Comparison of ENCODE assay signal across 23 cellular contexts in genomic region chr15:65196637-65197336, GRCh38. TPM values are rescaled to one million over a fixed set of nuclear protein-coding genes. Genes with fewer than 3 reads are reported as not detected.
"Had no signal": no experiment of that assay in that cellular context is flagged by ENCODE, and none has a peak within 500 bp of the region (broad histone marks: within the 10 kb centered on the region; RNA-seq: fewer than 3 reads in every experiment).

No MANE protein-coding gene starts in this region.

- H3K27me3 Mint-ChIP-seq: activated naive CD8-positive, alpha-beta T cell; effector memory CD8-positive, alpha-beta T cell; naive thymus-derived CD8-positive, alpha-beta T cell; T-cell had no signal

- H3K4me3 Mint-ChIP-seq: activated CD4-positive, alpha-beta T cell treated with anti-CD3 and anti-CD28 coated beads, Interleukin-2, amount 10 ng/mL, durations not matched to agents 24 days and 14 days; activated CD8-positive, alpha-beta T cell treated with anti-CD3 and anti-CD28 coated beads, Interleukin-2, amount 10 ng/mL, durations not matched to agents 7 days and 5 days; activated naive CD8-positive, alpha-beta T cell; effector memory CD8-positive, alpha-beta T cell; naive thymus-derived CD8-positive, alpha-beta T cell; stimulated activated naive B cell treated with anti-CD40 and anti-IgM and Interleukin-4, amounts not matched to agents 10 μg/mL and 1 μg/mL and 100 μg/mL, for 72 hours; T-cell had no signal

- H3K27ac Mint-ChIP-seq: activated CD4-positive, alpha-beta T cell treated with anti-CD3 and anti-CD28 coated beads, Interleukin-2, amount 10 ng/mL, durations not matched to agents 24 days and 14 days; activated CD8-positive, alpha-beta T cell treated with anti-CD3 and anti-CD28 coated beads, Interleukin-2, amount 10 ng/mL, durations not matched to agents 7 days and 5 days; activated naive CD8-positive, alpha-beta T cell; effector memory CD8-positive, alpha-beta T cell; naive thymus-derived CD8-positive, alpha-beta T cell; stimulated activated naive B cell treated with anti-CD40 and anti-IgM and Interleukin-4, amounts not matched to agents 10 μg/mL and 1 μg/mL and 100 μg/mL, for 72 hours; T-cell had no signal

- H3K4me1 Mint-ChIP-seq: activated CD4-positive, alpha-beta T cell treated with anti-CD3 and anti-CD28 coated beads, Interleukin-2, amount 10 ng/mL, durations not matched to agents 24 days and 14 days; naive thymus-derived CD8-positive, alpha-beta T cell; stimulated activated naive B cell treated with anti-CD40 and anti-IgM and Interleukin-4, amounts not matched to agents 10 μg/mL and 1 μg/mL and 100 μg/mL, for 72 hours; T-cell had no signal

- H3K36me3 Mint-ChIP-seq: activated naive CD8-positive, alpha-beta T cell; naive thymus-derived CD8-positive, alpha-beta T cell; T-cell had no signal

- FAIRE-seq: pancreas had no signal

- DNase-seq: activated CD4-positive, alpha-beta T cell treated with anti-CD3 and anti-CD28 coated beads, Interleukin-2, amount 10 ng/mL, durations not matched to agents 24 days and 14 days; activated CD4-positive, CD25-positive, alpha-beta regulatory T cell; activated CD8-positive, alpha-beta memory T cell treated with anti-CD3 and anti-CD28 coated beads, Interleukin-2, amount 50 U/mL, for 4 hours; activated CD8-positive, alpha-beta T cell treated with anti-CD3 and anti-CD28 coated beads, Interleukin-2, amount 10 ng/mL, durations not matched to agents 7 days and 5 days; activated gamma-delta T cell; activated T-cell treated with anti-CD3 and anti-CD28 coated beads, Interleukin-2, amount 50 U/mL, for 48 hours; amniotic stem cell; dermis blood vessel endothelial cell; effector memory CD8-positive, alpha-beta T cell; foreskin fibroblast; left colon; mesendoderm; naive thymus-derived CD8-positive, alpha-beta T cell; pancreas; sigmoid colon; spleen; stimulated activated CD4-positive, alpha-beta T cell treated with anti-CD3 and anti-CD28 coated beads, Interleukin-4, amount 100 ng/mL, for 4 hours; stimulated activated naive B cell treated with anti-CD40 and anti-IgM and Interleukin-4, amounts not matched to agents 10 μg/mL and 1 μg/mL and 100 μg/mL, for 72 hours; T-cell; T-helper 9 cell; tibial artery had no signal

- ATAC-seq: activated CD8-positive, alpha-beta T cell treated with anti-CD3 and anti-CD28 coated beads, Interleukin-2, amount 10 ng/mL, durations not matched to agents 7 days and 5 days; effector memory CD8-positive, alpha-beta T cell; left colon; naive thymus-derived CD8-positive, alpha-beta T cell; pancreas; SK-N-SH treated with all-trans-retinoic acid at 6 μM for 48 hours; stimulated activated naive B cell treated with anti-CD40 and anti-IgM and Interleukin-4, amounts not matched to agents 10 μg/mL and 1 μg/mL and 100 μg/mL, for 72 hours; T-cell had no signal

- H3K9me3 Mint-ChIP-seq: activated CD4-positive, alpha-beta T cell treated with anti-CD3 and anti-CD28 coated beads, Interleukin-2, amount 10 ng/mL, durations not matched to agents 24 days and 14 days; effector memory CD8-positive, alpha-beta T cell; naive thymus-derived CD8-positive, alpha-beta T cell; stimulated activated naive B cell treated with anti-CD40 and anti-IgM and Interleukin-4, amounts not matched to agents 10 μg/mL and 1 μg/mL and 100 μg/mL, for 72 hours; T-cell had no signal

RNA-seq across cellular contexts. Expression of gene CILP, which starts 14.5 kb away (rescaled TPM):
- total RNA-seq: dermis blood vessel endothelial cell had no signal
